17 cellular contexts compared by ENCODE assay signal in genomic region chr5:131156385-131156784, GRCh38.
"Had no signal": no experiment of that assay in that cellular context is flagged by ENCODE, and none has a peak within 500 bp of the region (broad histone marks: within the 10 kb centered on the region; RNA-seq: fewer than 3 reads in every experiment).

No MANE protein-coding gene starts in this region.

- ATAC-seq: activated T-cell treated with anti-CD3 and anti-CD28 coated beads, Interleukin-2, amount 50 U/mL, for 72 hours; body of pancreas; stimulated activated naive CD8-positive, alpha-beta T cell treated with anti-CD3 and anti-CD28 coated beads, Interleukin-15, amount 100 ng/mL, for 72 hours; upper lobe of right lung had no signal

- H3K9me3 ChIP-seq: body of pancreas, testis, upper lobe of right lung had no signal

- H3K27me3 ChIP-seq: body of pancreas, testis, upper lobe of right lung had no signal

- H3K9me3 Mint-ChIP-seq: activated CD4-positive, alpha-beta T cell treated with anti-CD3 and anti-CD28 coated beads, Interleukin-2, amount 10 ng/mL, durations not matched to agents 24 days and 14 days; activated T-cell treated with anti-CD3 and anti-CD28 coated beads, Interleukin-2, amount 50 U/mL, for 72 hours; mesothelial cell of epicardium; stimulated activated naive CD8-positive, alpha-beta T cell treated with anti-CD3 and anti-CD28 coated beads, Interleukin-15, amount 100 ng/mL, for 72 hours had no signal

- H3K27ac Mint-ChIP-seq: activated CD4-positive, alpha-beta T cell treated with anti-CD3 and anti-CD28 coated beads, Interleukin-2, amount 10 ng/mL, durations not matched to agents 24 days and 14 days; activated T-cell treated with anti-CD3 and anti-CD28 coated beads, Interleukin-2, amount 50 U/mL, for 72 hours; mesothelial cell of epicardium had no signal

- H3K4me3 Mint-ChIP-seq: activated CD4-positive, alpha-beta T cell treated with anti-CD3 and anti-CD28 coated beads, Interleukin-2, amount 10 ng/mL, durations not matched to agents 24 days and 14 days; activated T-cell treated with anti-CD3 and anti-CD28 coated beads, Interleukin-2, amount 50 U/mL, for 72 hours; mesothelial cell of epicardium; stimulated activated naive CD8-positive, alpha-beta T cell treated with anti-CD3 and anti-CD28 coated beads, Interleukin-15, amount 100 ng/mL, for 72 hours had no signal

- DNase-seq: activated CD4-positive, alpha-beta T cell treated with anti-CD3 and anti-CD28 coated beads, Interleukin-2, amount 10 ng/mL, durations not matched to agents 24 days and 14 days; activated CD8-positive, alpha-beta memory T cell treated with anti-CD3 and anti-CD28 coated beads, Interleukin-2, amount 50 U/mL, for 4 hours; activated T-cell treated with anti-CD3 and anti-CD28 coated beads, Interleukin-2, amount 50 U/mL, for 72 hours; amniotic stem cell; body of pancreas; central memory CD4-positive, alpha-beta T cell; effector memory CD4-positive, alpha-beta T cell; retina; stimulated activated CD4-positive, alpha-beta T cell treated with anti-CD3 and anti-CD28 coated beads, Interleukin-15, amount 100 ng/mL, for 24 hours; stimulated activated CD4-positive, alpha-beta T cell treated with anti-CD3 and anti-CD28 coated beads, Interleukin-4, amount 100 ng/mL, for 24 hours; stimulated activated naive CD8-positive, alpha-beta T cell treated with anti-CD3 and anti-CD28 coated beads, Interleukin-15, amount 100 ng/mL, for 72 hours; T1000; testis; upper lobe of right lung; WERI-Rb-1 had no signal

- H3K4me1 Mint-ChIP-seq: mesothelial cell of epicardium had no signal

- H3K27ac ChIP-seq: body of pancreas, coronary artery, testis, upper lobe of right lung, WERI-Rb-1 had no signal

- H3K4me1 ChIP-seq: body of pancreas, testis, upper lobe of right lung had no signal

- H3K27me3 Mint-ChIP-seq: activated CD4-positive, alpha-beta T cell treated with anti-CD3 and anti-CD28 coated beads, Interleukin-2, amount 10 ng/mL, durations not matched to agents 24 days and 14 days; stimulated activated naive CD8-positive, alpha-beta T cell treated with anti-CD3 and anti-CD28 coated beads, Interleukin-15, amount 100 ng/mL, for 72 hours had no signal

- H3K4me3 ChIP-seq: body of pancreas, coronary artery, testis, upper lobe of right lung had no signal
